10 cellular contexts compared by ENCODE assay signal in genomic region chr21:38244885-38245869, GRCh38. TPM values are rescaled to one million over a fixed set of nuclear protein-coding genes. Genes with fewer than 3 reads are reported as not detected.
DNase-seq lines count a peak whose midpoint lies in the region; ATAC-seq, FAIRE-seq and TF ChIP-seq lines count a peak whose summit lies in the region.
"Had no signal": no experiment of that assay in that cellular context is flagged by ENCODE, and none has a peak within 500 bp of the region (broad histone marks: within the 10 kb centered on the region; RNA-seq: fewer than 3 reads in every experiment).

No MANE protein-coding gene starts in this region.

- no peak overlapping the region for H3K56ac ChIP-seq in mesendoderm (ENCODE audit: low read length)

- peak; percentile 82 for ATAC-seq in GM18511 (IDR thresholded peaks at IDR 0.05; ENCODE audit: unreplicated experiment)
- ATAC-seq in HG02981 (IDR thresholded peaks at IDR 0.05; ENCODE audit: unreplicated experiment), result peak; percentile 84
- peak; percentile 92 for ATAC-seq in T-helper 17 cell
- peak; percentile 90 for ATAC-seq in GM12878
- ATAC-seq: Panc1 had no signal

- no peaks in the 10 kb centered on the region for H3K79me1 ChIP-seq in mesendoderm (ENCODE audit: low read length)

- TF ChIP-seq CTCF in GM12878 (IDR thresholded peaks at IDR 0.05 in 2 of 3, conservative IDR thresholded peaks at IDR 0.05 in 1 of 3; ENCODE audit: control insufficient read depth in 2 of 3, extremely low read depth in 1 of 3, insufficient read depth in 1 of 3, low read depth in 3 of 3, low read length in 3 of 3) (no peak), thyroid gland (IDR thresholded peaks at IDR 0.05) (no peak)

- H3K9ac ChIP-seq in GM12878 (ENCODE audit: control insufficient read depth, insufficient read depth, low read length) (no peak overlapping the region), mesendoderm (ENCODE audit: low read length) (no peak overlapping the region)

- H3K27ac ChIP-seq in GM12878 (ENCODE audit: control insufficient read depth, insufficient read depth) (no peak overlapping the region), thyroid gland (no peak overlapping the region), mesendoderm (ENCODE audit: low read depth, low read length) (no peak overlapping the region)

- no peak overlapping the region for H2BK120ac ChIP-seq in mesendoderm (ENCODE audit: low read depth, low read length)

- H3K4me2 ChIP-seq in GM12878 (ENCODE audit: control insufficient read depth, insufficient read depth) (peak overlapping the region; percentile 55; the same call in 1 of the 2 replicates), mesendoderm (ENCODE audit: low read length) (no peak overlapping the region)

- CTCF ChIA-PET in GM12878 (lab: Yijun Ruan, JAX), result interaction anchor here (1.1 to 4.5 kb wide), 6 partner anchors 10 to 107 kb away, joined by 3 to 27 read pairs (median 6); no protein-coding TSS in a partner anchor

- H3K79me2 ChIP-seq in GM12878 (ENCODE audit: control insufficient read depth, insufficient read depth, low read length) (no peaks in the 10 kb centered on the region), mesendoderm (ENCODE audit: control insufficient read depth, insufficient read depth, low read length) (no peaks in the 10 kb centered on the region)

- H3K4me3 Mint-ChIP-seq in T-helper 17 cell, result peak overlapping the region; percentile 16

- TF ChIP-seq EP300 in GM12878 (IDR thresholded peaks at IDR 0.05; ENCODE audit: borderline replicate concordance in 1 of 2, control insufficient read depth in 1 of 2, low read depth in 2 of 2, low read length in 2 of 2), result peak; percentile 34 to 87; a peak in 2 of 4 replicates

- POLR2A ChIA-PET in GM12878 (lab: Charles Lee), result interaction anchor here (1.3 kb wide), 1 partner anchor 25 kb away, joined by 4 read pairs; no protein-coding TSS in a partner anchor

- H3K36me3 ChIP-seq in GM12878 (ENCODE audit: control insufficient read depth in 2 of 2, insufficient read depth in 2 of 2, low read length in 1 of 2) (no peaks in the 10 kb centered on the region), thyroid gland (no peaks in the 10 kb centered on the region), mesendoderm (ENCODE audit: control insufficient read depth, insufficient read depth, low read length) (no peaks in the 10 kb centered on the region)

- in situ Hi-C loops in GM12878 (cut with MboI), result loop anchor here (25.0 kb wide), 1 partner anchor 1733 kb away; no protein-coding TSS in a partner anchor

- TF ChIP-seq RAD21 in GM12878 (IDR thresholded peaks at IDR 0.05; ENCODE audit: insufficient read depth, low read depth, low read length), result no peak

- H2AFZ ChIP-seq in GM12878 (ENCODE audit: control insufficient read depth, low read depth, low read length), result no peak overlapping the region

- H3K4me3 ChIP-seq in GM12878 (no peak overlapping the region), thyroid gland (replicated peaks in 1 of 3) (no peak overlapping the region), mesendoderm (ENCODE audit: low read length) (no peak overlapping the region)
- H3K4me3 ChIP-seq: skin epidermis had no signal

- H3K4me1 ChIP-seq in GM12878 (ENCODE audit: control insufficient read depth, insufficient read depth, low read length) (peaks cover 16% of the 10 kb centered on the region), thyroid gland (peaks cover 19 to 31% of the 10 kb centered on the region in 2 donors), mesendoderm (ENCODE audit: control insufficient read depth, low read depth, low read length) (no peaks in the 10 kb centered on the region)

- no TSS peak for BruUV-seq in GM12878 (replicated peaks; lab: Mats Ljungman, UMichigan)

- no peak overlapping the region for H4K8ac ChIP-seq in mesendoderm (ENCODE audit: low read depth, low read length)

- H2BK15ac ChIP-seq in mesendoderm (replicated peaks; ENCODE audit: low read depth), result no peak overlapping the region

- peaks cover 16% of the 10 kb centered on the region for H3K27me3 Mint-ChIP-seq in T-helper 17 cell

- H4K20me1 ChIP-seq in GM12878 (ENCODE audit: control insufficient read depth, insufficient read depth), result no peaks in the 10 kb centered on the region

- peak overlapping the region; percentile 51 for H3K27ac Mint-ChIP-seq in T-helper 17 cell

- H3K4me1 Mint-ChIP-seq in T-helper 17 cell, result peaks cover 5% of the 10 kb centered on the region

- H4K5ac ChIP-seq in mesendoderm (ENCODE audit: low read length), result no peak overlapping the region

- RAD21 ChIA-PET in GM12878 (lab: Charles Lee; ENCODE audit: unreplicated experiment), result interaction anchor here (1.4 to 4.2 kb wide), 4 partner anchors 11 to 106 kb away, joined by 4 to 20 read pairs (median 7); no protein-coding TSS in a partner anchor

- no peak overlapping the region for H2AK5ac ChIP-seq in mesendoderm (ENCODE audit: low read length)

- H3K4ac ChIP-seq in mesendoderm (ENCODE audit: low read depth, low read length), result no peak overlapping the region

- no peaks in the 10 kb centered on the region for H3K9me3 ChIP-seq in T-helper 17 cell (ENCODE audit: control insufficient read depth, low read length, poor library complexity, severe bottlenecking)
- H3K9me3 ChIP-seq in GM12878 (replicated peaks; ENCODE audit: control insufficient read depth, insufficient read depth, low read length), result no peaks in the 10 kb centered on the region
- no peaks in the 10 kb centered on the region for H3K9me3 ChIP-seq in thyroid gland

- TF ChIP-seq POLR2A in GM12878 (IDR thresholded peaks at IDR 0.05; ENCODE audit: low read depth, low read length) (no peak), thyroid gland (IDR thresholded peaks at IDR 0.05) (no peak)

- no peaks in the 10 kb centered on the region for H3K36me3 Mint-ChIP-seq in T-helper 17 cell (ENCODE audit: low read depth)

- H3K27me3 ChIP-seq in GM12878 (replicated peaks in 1 of 2; ENCODE audit: control insufficient read depth in 2 of 2, insufficient read depth in 2 of 2, low read length in 1 of 2) (no peaks in the 10 kb centered on the region), thyroid gland (no peaks in the 10 kb centered on the region), mesendoderm (ENCODE audit: insufficient read depth, low read length, poor library complexity) (no peaks in the 10 kb centered on the region)

- FAIRE-seq in GM12878 (lab: Jason Lieb, UNC), result peak; percentile 47

- H3K23ac ChIP-seq in mesendoderm (ENCODE audit: low read length), result no peak overlapping the region

- H2BK5ac ChIP-seq in mesendoderm (ENCODE audit: low read length), result no peak overlapping the region

- intact Hi-C loops in GM12878 (cut with micrococcal nuclease; ENCODE audit: unreplicated experiment) (loop anchor here (1.0 to 5.0 kb wide), 3 partner anchors 24 to 82 kb away; no protein-coding TSS in a partner anchor), thyroid gland (cut with DNase I) (no loop called here)

- H3K18ac ChIP-seq in mesendoderm (ENCODE audit: low read length), result no peak overlapping the region

- SMC1A ChIA-PET in GM12878 (lab: Charles Lee; ENCODE audit: uncharacterized antibody, unreplicated experiment), result interaction anchor here (0.9 to 5.6 kb wide), 11 partner anchors 10 to 107 kb away, joined by 3 to 54 read pairs (median 5); no protein-coding TSS in a partner anchor

- DNase-seq in T-helper 17 cell (peak in 1 of 3 donors; percentile 17), GM12878 (ENCODE audit: low read depth, low spot score) (peak; percentile 59), thyroid gland (no peak), mesendoderm (no peak), mesenteric fat pad (ENCODE audit: low spot score) (no peak)
- DNase-seq in stimulated activated CD4-positive, alpha-beta T cell treated with anti-CD3 and anti-CD28 coated beads, Interleukin-2, amount 100 ng/mL, for 48 hours, result peak; percentile 30 to 40

- WGBS in GM12878 (ENCODE audit: insufficient coverage, insufficient replicate concordance, low lambda C conversion rate, missing lambda C conversion rate), result 47% methylated on average over 9 of the region's 9 CpGs
- WGBS in thyroid gland, 2 donors, result 82 to 84% methylated on average over 9 of the region's 9 CpGs
- no CpG with 5 or more reads among the region's 9 CpGs for WGBS in mesendoderm (ENCODE audit: extremely low coverage, insufficient coverage, low lambda C conversion rate)

TF ChIP-seq in GM12878, 131 proteins besides CTCF, POLR2A, EP300 and RAD21 (continues in another document):
- TF ChIP-seq HDAC6 (IDR thresholded peaks at IDR 0.05; ENCODE audit: unreplicated experiment), result no peak
- TF ChIP-seq FOXM1 (IDR thresholded peaks at IDR 0.05; ENCODE audit: low read depth, low read length), result no peak
- TF ChIP-seq ZBED1 (IDR thresholded peaks at IDR 0.05; ENCODE audit: borderline replicate concordance), result no peak
- TF ChIP-seq RUNX3 (IDR thresholded peaks at IDR 0.05; ENCODE audit: low read length), result peak; percentile 76
- TF ChIP-seq TCF3 (IDR thresholded peaks at IDR 0.05; ENCODE audit: borderline replicate concordance, insufficient read depth, low read depth, low read length), result no peak

RNA-seq across cellular contexts. Expression of gene KCNJ15, which starts 11.6 kb away (rescaled TPM):
- total RNA-seq in T-helper 17 cell, result under 1 TPM in 1 of 2 donors, not detected in 1; 0.12 TPM
- total RNA-seq in GM12878 (2013; cell fraction: nucleolus; rRNA removed), result 0.33 and 0.91 TPM in 2 replicates
- total RNA-seq in GM12878 (2014; rRNA removed), result not detected in 2 replicates
- total RNA-seq in GM12878 (2014; rRNA removed; fragmentation: Illumina TruSeq; extraction: Trizol), result not detected in 2 replicates
- 0.46 and 0.56 TPM in 2 replicates for total RNA-seq in GM12878 (2021)
- polyA plus RNA-seq in GM12878 (2011; ENCODE audit: low read depth), result not detected
- 1.9 and 2.7 TPM in 2 replicates for polyA plus RNA-seq in GM12878 (2011; rRNA removed)
- polyA plus RNA-seq in GM12878 (2011; cell fraction: cytosol; rRNA removed), result 1.5 and 1.8 TPM in 2 replicates
- 2.4 and 2.5 TPM in 2 replicates for polyA plus RNA-seq in GM12878 (2011; cell fraction: nucleus; rRNA removed)
- polyA plus RNA-seq in GM12878 (2012), result 0.08 and 0.34 TPM in 2 replicates
- polyA plus RNA-seq in GM12878 (2014; fragmentation: Illumina TruSeq; extraction: Trizol), result 0.19 TPM in 1 of 2 replicates, not detected in the other
- polyA plus RNA-seq in GM12878 (2014; fragmentation: Nextera tagmentation; extraction: Ambion mirVana), result under 1 TPM in 1 of 2 experiments, not detected in 1; 0.05 TPM
- polyA plus RNA-seq in GM12878 (2014; rRNA removed), result 0.16 TPM in 1 of 2 replicates, not detected in the other
- not detected for polyA plus RNA-seq in GM12878 (2016; fragmentation: Nextera tagmentation; extraction: Ambion mirVana)
- polyA minus RNA-seq in GM12878 (2011; rRNA and poly(A)+ RNA removed), result 3.7 and 4.2 TPM in 2 replicates
- polyA minus RNA-seq in GM12878 (2011; cell fraction: cytosol; rRNA and poly(A)+ RNA removed), result 0.40 and 1.2 TPM in 2 replicates
- 0.24 and 0.57 TPM in 2 replicates for polyA minus RNA-seq in GM12878 (2011; cell fraction: nucleus; rRNA and poly(A)+ RNA removed)
- total RNA-seq in thyroid gland, result 10 to 100 TPM; 29.2 to 71.2 (median 59.5) TPM
- polyA plus RNA-seq in mesendoderm (2013, experiment 1 of 2), result 0.17 TPM
- polyA plus RNA-seq in mesendoderm (2013, experiment 2 of 2), result 0.28 TPM
- 7.6 TPM for total RNA-seq in mesenteric fat pad

Comparison
In these comparisons a context has a peak if more than half of its experiments do, and no peak if none do; other contexts are left out.
1. DNase-seq: peak in GM12878 (single experiment) and stimulated activated CD4-positive, alpha-beta T cell treated with anti-CD3 and anti-CD28 coated beads, Interleukin-2, amount 100 ng/mL, for 48 hours (2 of 2); none in thyroid gland (0 of 2), mesendoderm (single experiment) and mesenteric fat pad (single experiment).
2. Peak in every context shown above with its lines, with median percentiles within 50 percentile points of each other: ATAC-seq.